1 cellular context compared by ENCODE assay signal in genomic region chr6:32154514-32155161, GRCh38.
TF ChIP-seq lines count a peak whose summit lies in the region.

No MANE protein-coding gene starts in this region.

TF ChIP-seq in GM12878, 131 proteins besides CTCF, POLR2A, EP300 and RAD21 (continued from another document):
- TF ChIP-seq BCL3 (IDR thresholded peaks at IDR 0.05; ENCODE audit: borderline replicate concordance, insufficient read depth, low read depth, low read length, poor library complexity, severe bottlenecking) = no peak
- TF ChIP-seq FOS (IDR thresholded peaks at IDR 0.05; ENCODE audit: borderline replicate concordance, extremely low read depth, insufficient read length) = no peak
- no peak for TF ChIP-seq RELA (IDR thresholded peaks at IDR 0.05; ENCODE audit: borderline replicate concordance, partially characterized antibody)
- TF ChIP-seq TCF3 (IDR thresholded peaks at IDR 0.05; ENCODE audit: borderline replicate concordance, insufficient read depth, low read depth, low read length) = peak; percentile 62; the same call in 1 of the 2 replicates
- peak; percentile 78 for TF ChIP-seq TCF12 (IDR thresholded peaks at IDR 0.05; ENCODE audit: low read depth, low read length)
- no peak for TF ChIP-seq FOXK2 (IDR thresholded peaks at IDR 0.05)
- TF ChIP-seq RUNX3 (IDR thresholded peaks at IDR 0.05; ENCODE audit: low read length) = no peak
- TF ChIP-seq PKNOX1 (IDR thresholded peaks at IDR 0.05) = peak; percentile 31; the same call in 1 of the 2 replicates
- TF ChIP-seq JUNB (IDR thresholded peaks at IDR 0.05) = no peak
